In the genomic region with DNA sequence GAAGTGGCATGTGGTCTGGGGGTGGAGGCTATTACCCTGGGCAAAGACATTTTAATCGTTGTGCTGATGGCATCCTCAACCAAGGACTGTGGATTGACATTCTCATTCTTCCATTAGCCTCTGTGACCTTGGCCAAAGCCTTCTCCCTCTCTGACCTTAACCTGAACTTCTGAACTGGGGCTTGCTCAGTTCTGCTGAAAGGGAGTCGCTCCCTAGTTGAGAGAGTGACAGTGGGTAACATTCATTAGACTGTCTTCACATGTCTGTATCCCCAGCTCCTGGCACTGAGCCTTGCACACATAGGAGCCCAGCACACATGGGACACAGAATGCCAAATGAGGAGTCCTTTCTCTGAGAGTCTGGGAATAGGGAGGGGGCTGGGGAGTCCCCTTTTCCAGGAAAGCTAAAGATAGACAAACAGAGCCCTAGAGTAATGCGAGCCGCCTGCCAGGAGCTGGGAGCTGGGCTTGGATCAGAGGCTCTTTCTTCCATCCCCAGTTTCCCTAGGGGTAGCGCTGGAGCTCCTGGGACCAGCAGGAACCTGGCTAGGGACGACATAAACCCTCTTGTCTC, we compare ENCODE assay signal across 14 cellular contexts. TPM values are rescaled to one million over a fixed set of nuclear protein-coding genes. Genes with fewer than 3 reads are reported as not detected.
A peak's percentile ranks its signal among the peaks of the same experiment; 100 is the strongest.
DNase-seq lines count a peak whose midpoint lies in the region; TF ChIP-seq lines count a peak whose summit lies in the region.
"Had no signal": no experiment of that assay in that cellular context is flagged by ENCODE, and none has a peak within 500 bp of the region (broad histone marks: within the 10 kb centered on the region; RNA-seq: fewer than 3 reads in every experiment).

No MANE protein-coding gene starts in this region.

- no peaks in the 10 kb centered on the region for H3K27me3 ChIP-seq in testis

- TF ChIP-seq POLR2A in testis (IDR thresholded peaks at IDR 0.05): no peak

- peaks cover 50% of the 10 kb centered on the region for H3K36me3 Mint-ChIP-seq in dendritic cell treated with granulocyte-macrophage colony-stimulating factor and Interleukin-4, amounts not matched to agents 40 ng/mL and 50 ng/mL, for 4 days (ENCODE audit: low read depth)

- TF ChIP-seq CTCF in testis (IDR thresholded peaks at IDR 0.05): no peak

- peaks cover 13% of the 10 kb centered on the region for H3K4me1 ChIP-seq in testis

- peaks cover 36% of the 10 kb centered on the region for H3K4me1 Mint-ChIP-seq in dendritic cell treated with granulocyte-macrophage colony-stimulating factor and Interleukin-4, amounts not matched to agents 40 ng/mL and 50 ng/mL, for 4 days (ENCODE audit: low read depth)

- H3K27ac Mint-ChIP-seq in dendritic cell treated with granulocyte-macrophage colony-stimulating factor and Interleukin-4, amounts not matched to agents 40 ng/mL and 50 ng/mL, for 4 days: peak overlapping the region; percentile 43

- intact Hi-C loops in dendritic cell treated with granulocyte-macrophage colony-stimulating factor and Interleukin-4, amounts not matched to agents 40 ng/mL and 50 ng/mL, for 4 days (cut with micrococcal nuclease): no loop called here
- intact Hi-C loops in testis (cut with DNase I; ENCODE audit: low total_unique reads): loop anchor here (5.0 kb wide), 1 partner anchor 278 kb away; no protein-coding TSS in a partner anchor

- H3K4me3 Mint-ChIP-seq in dendritic cell treated with granulocyte-macrophage colony-stimulating factor and Interleukin-4, amounts not matched to agents 40 ng/mL and 50 ng/mL, for 4 days: no peak overlapping the region
- H3K4me3 Mint-ChIP-seq: central memory CD8-positive, alpha-beta T cell had no signal

- H3K9me3 ChIP-seq in testis: no peaks in the 10 kb centered on the region

- no peaks in the 10 kb centered on the region for H3K36me3 ChIP-seq in testis (ENCODE audit: low read depth, missing control alignments)

- H3K27me3 Mint-ChIP-seq in dendritic cell treated with granulocyte-macrophage colony-stimulating factor and Interleukin-4, amounts not matched to agents 40 ng/mL and 50 ng/mL, for 4 days: peaks cover 9% of the 10 kb centered on the region
- H3K27me3 Mint-ChIP-seq: central memory CD8-positive, alpha-beta T cell had no signal

- no peaks in the 10 kb centered on the region for H3K9me3 Mint-ChIP-seq in dendritic cell treated with granulocyte-macrophage colony-stimulating factor and Interleukin-4, amounts not matched to agents 40 ng/mL and 50 ng/mL, for 4 days
- H3K9me3 Mint-ChIP-seq: central memory CD8-positive, alpha-beta T cell had no signal

- peak overlapping the region in 1 of 2 donors; percentile 7 for H3K27ac ChIP-seq in testis
- H3K27ac ChIP-seq: 22Rv1 had no signal

- DNase-seq in DMS 273 (lab: John Stamatoyannopoulos, UW; ENCODE audit: unreplicated experiment): peak; percentile 63
- no peak for DNase-seq in DMS 273 treated with DMSO at 0.1 percent for 48 hours (lab: John Stamatoyannopoulos, UW)
- DNase-seq in mucosa of gallbladder (ENCODE audit: low spot score): peak; percentile 14
- DNase-seq in testis: peak; percentile 50
- DNase-seq in stimulated activated CD4-positive, alpha-beta T cell treated with anti-CD3 and anti-CD28 coated beads, Interleukin-4, amount 100 ng/mL, for 24 hours: no peak
- DNase-seq in stimulated activated CD4-positive, alpha-beta T cell treated with anti-CD3 and anti-CD28 coated beads, Interleukin-1b, Interleukin-23, amount 100 ng/mL, for 48 hours: no peak
- DNase-seq in activated CD4-positive, alpha-beta T cell treated with anti-CD3 and anti-CD28 coated beads for 48 hours: no peak
- DNase-seq: activated CD4-positive, alpha-beta T cell treated with anti-CD3 and anti-CD28 coated beads for 4 hours; NCI-H524 treated with DMSO at 0.1 percent for 48 hours; T-helper 2 cell had no signal

- 36 to 57% methylated on average over 6 of the region's 6 CpGs for WGBS in testis, 2 donors

- no peak overlapping the region for H3K4me3 ChIP-seq in testis

RNA-seq across cellular contexts. Expression of a gene that starts 2.6 kb away (rescaled TPM):
- total RNA-seq in mucosa of gallbladder (not detected), testis (not detected)
- polyA plus RNA-seq in testis (ENCODE audit: insufficient read depth, low read depth, low replicate concordance): not detected
- total RNA-seq: mesenteric fat pad had no signal

RNA-seq across cellular contexts. Expression of a gene that starts 56.8 kb away (rescaled TPM):
- 63.8 TPM for total RNA-seq in mucosa of gallbladder
- 100 to 1,000 TPM; 122 to 123 TPM for total RNA-seq in testis
- 181 TPM for polyA plus RNA-seq in testis (ENCODE audit: insufficient read depth, low read depth, low replicate concordance)

Comparison
In these comparisons a context has a peak if more than half of its experiments do, and no peak if none do; other contexts are left out.
1. DNase-seq: peak in DMS 273 (single experiment), mucosa of gallbladder (single experiment) and testis (single experiment); none in DMS 273 treated with DMSO at 0.1 percent for 48 hours (single experiment), stimulated activated CD4-positive, alpha-beta T cell treated with anti-CD3 and anti-CD28 coated beads, Interleukin-4, amount 100 ng/mL, for 24 hours (single experiment), stimulated activated CD4-positive, alpha-beta T cell treated with anti-CD3 and anti-CD28 coated beads, Interleukin-1b, Interleukin-23, amount 100 ng/mL, for 48 hours (single experiment) and activated CD4-positive, alpha-beta T cell treated with anti-CD3 and anti-CD28 coated beads for 48 hours (single experiment).